In genomic region chr20:61562897-61563504, GRCh38 we compare ENCODE assay signal across 1 cellular context.
TF ChIP-seq lines count a peak whose summit lies in the region.

No MANE protein-coding gene starts in this region.

TF ChIP-seq in H1, 55 proteins besides CTCF, POLR2A, EP300 and RAD21 (continued from another document):
- no peak for TF ChIP-seq ATF3 (IDR thresholded peaks at IDR 0.05; ENCODE audit: insufficient read depth, low read depth, low read length)
- TF ChIP-seq RBBP5 (IDR thresholded peaks at IDR 0.05; ENCODE audit: borderline replicate concordance, low read depth, low read length) = no peak
- no peak for TF ChIP-seq EZH2 (IDR thresholded peaks at IDR 0.05; ENCODE audit: low read depth, low read length, severe bottlenecking)
- TF ChIP-seq MAFK (IDR thresholded peaks at IDR 0.05; ENCODE audit: low read depth, low read length) = no peak
- no peak for TF ChIP-seq TAF1 (IDR thresholded peaks at IDR 0.05; ENCODE audit: low read depth, low read length)
- no peak for TF ChIP-seq TAF7 (optimal IDR thresholded peaks at IDR 0.05; ENCODE audit: borderline replicate concordance, low read depth, low read length)
- TF ChIP-seq SIRT6 (IDR thresholded peaks at IDR 0.05; ENCODE audit: low read length) = no peak
- TF ChIP-seq CBX5 (IDR thresholded peaks at IDR 0.05; ENCODE audit: low read depth, low read length) = no peak
- no peak for TF ChIP-seq BACH1 (IDR thresholded peaks at IDR 0.05; ENCODE audit: low read length)
- TF ChIP-seq RFX5 (IDR thresholded peaks at IDR 0.05; ENCODE audit: borderline replicate concordance, low read depth, low read length) = no peak
- no peak for TF ChIP-seq USF2 (IDR thresholded peaks at IDR 0.05; ENCODE audit: low read length)
- TF ChIP-seq ZNF274 (IDR thresholded peaks at IDR 0.05; ENCODE audit: borderline replicate concordance, extremely low read depth, low read length) = no peak
- no peak for TF ChIP-seq RNF2 (IDR thresholded peaks at IDR 0.05; ENCODE audit: borderline replicate concordance, low read depth, low read length, missing control alignments, poor library complexity, severe bottlenecking)
- no peak for TF ChIP-seq KDM4A (IDR thresholded peaks at IDR 0.05; ENCODE audit: low read depth, low read length, severe bottlenecking)
